In the genomic region with DNA sequence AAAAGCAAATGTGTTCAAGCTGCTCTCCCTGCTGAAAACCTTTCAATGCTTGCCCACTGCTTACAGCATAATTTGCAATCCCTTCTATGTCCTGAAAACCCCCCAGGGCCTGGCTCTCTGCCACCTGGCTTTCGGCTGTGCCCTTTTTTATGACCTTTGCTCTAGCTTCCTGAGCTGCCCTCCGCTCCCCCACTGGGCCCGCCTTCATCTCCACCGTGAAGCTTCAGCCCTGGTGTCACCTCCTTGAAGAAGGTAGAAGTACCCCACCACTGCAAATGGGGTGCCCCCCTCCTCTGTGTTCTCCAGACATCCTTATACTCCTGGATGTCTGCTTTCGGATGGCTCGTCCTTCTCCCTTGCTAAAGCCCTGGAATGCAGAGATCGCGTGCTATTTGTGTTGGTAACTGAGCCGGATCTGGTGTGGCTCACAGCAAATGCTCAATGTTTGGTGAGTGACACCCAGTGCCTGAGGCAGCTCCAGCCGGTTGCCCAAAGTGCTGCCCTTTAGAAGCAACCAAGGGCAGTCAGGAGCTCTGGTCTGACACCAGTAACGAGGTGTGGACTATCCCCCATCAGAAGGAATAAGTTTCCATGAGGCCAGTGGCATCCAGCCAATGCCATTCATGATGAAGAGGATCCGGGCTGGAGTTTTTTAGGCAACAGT, we compare ENCODE assay signal across 13 cellular contexts.
A peak's percentile ranks its signal among the peaks of the same experiment; 100 is the strongest.
DNase-seq lines count a peak whose midpoint lies in the region; TF ChIP-seq lines count a peak whose summit lies in the region.
"Had no signal": no experiment of that assay in that cellular context is flagged by ENCODE, and none has a peak within 500 bp of the region (broad histone marks: within the 10 kb centered on the region; RNA-seq: fewer than 3 reads in every experiment).

No MANE protein-coding gene starts in this region.

- H3K36me3 ChIP-seq in osteoblast (ENCODE audit: insufficient read depth, low read length) (no peaks in the 10 kb centered on the region), WERI-Rb-1 (peaks cover 10% of the 10 kb centered on the region)

- H3K79me2 ChIP-seq in osteoblast (ENCODE audit: insufficient read depth, low read length) = no peaks in the 10 kb centered on the region

- no peak for TF ChIP-seq POLR2A in erythroblast (IDR thresholded peaks at IDR 0.05; ENCODE audit: low read length)

- H3K4me1 ChIP-seq in osteoblast (ENCODE audit: insufficient read depth, low read length) = peaks cover 5% of the 10 kb centered on the region

- H3K9me3 ChIP-seq in osteoblast (ENCODE audit: low read depth, low read length) (no peaks in the 10 kb centered on the region), WERI-Rb-1 (ENCODE audit: severe bottlenecking) (no peaks in the 10 kb centered on the region)

- H3K4me3 ChIP-seq in osteoblast (ENCODE audit: insufficient read depth, low read length) (no peak overlapping the region), WERI-Rb-1 (ENCODE audit: low read depth, low read length) (no peak overlapping the region)
- H3K4me3 ChIP-seq: dorsolateral prefrontal cortex had no signal

- peak overlapping the region; percentile 1 for H2AFZ ChIP-seq in osteoblast (ENCODE audit: low read length)

- DNase-seq in DMS153 (lab: John Stamatoyannopoulos, UW) (peak; percentile 55), NCI-H146 treated with DMSO at 0.1 percent for 48 hours (lab: John Stamatoyannopoulos, UW; ENCODE audit: unreplicated experiment) (peak; percentile 15), dermis blood vessel endothelial cell (peak; percentile 18), osteoblast (ENCODE audit: insufficient read length, low spot score, missing footprints) (no peak), WERI-Rb-1 (no peak), erythroblast (lab: John Stamatoyannopoulos, UW) (no peak), NCI-H2107 (lab: John Stamatoyannopoulos, UW) (no peak), iPS-NIHi11 (ENCODE audit: low spot score) (no peak)
- DNase-seq: activated T-cell treated with anti-CD3 and anti-CD28 coated beads, Interleukin-2, amount 50 U/mL, for 4 hours; dorsolateral prefrontal cortex; MV-4-11; stimulated activated naive B cell treated with anti-CD40 and anti-IgM and Interleukin-4, amounts not matched to agents 10 μg/mL and 1 μg/mL and 100 μg/mL, for 72 hours; T-helper 1 cell had no signal

- H4K20me1 ChIP-seq in osteoblast (ENCODE audit: insufficient read depth, low read length) = no peaks in the 10 kb centered on the region

- no peak overlapping the region for H3K4me2 ChIP-seq in osteoblast (ENCODE audit: insufficient read depth, low read length)

- no peak overlapping the region for H3K27ac ChIP-seq in osteoblast (ENCODE audit: low read depth, low read length)
- no peak overlapping the region for H3K27ac ChIP-seq in WERI-Rb-1
- H3K27ac ChIP-seq: dorsolateral prefrontal cortex had no signal

- H3K27me3 ChIP-seq in osteoblast (ENCODE audit: insufficient read depth, low read length) (no peaks in the 10 kb centered on the region), WERI-Rb-1 (ENCODE audit: insufficient read depth, low read depth, severe bottlenecking) (no peaks in the 10 kb centered on the region)
- H3K27me3 ChIP-seq: dorsolateral prefrontal cortex had no signal

- TF ChIP-seq CTCF in osteoblast (IDR thresholded peaks at IDR 0.05; ENCODE audit: extremely low read depth, low read depth, low read length) (no peak), WERI-Rb-1 (IDR thresholded peaks at IDR 0.05; ENCODE audit: low read depth, low read length) (no peak)

Comparison
In these comparisons a context has a peak if more than half of its experiments do, and no peak if none do; other contexts are left out.
1. DNase-seq: peak in DMS153 (single experiment), NCI-H146 treated with DMSO at 0.1 percent for 48 hours (single experiment) and dermis blood vessel endothelial cell (single experiment); none in osteoblast (single experiment), WERI-Rb-1 (single experiment), erythroblast (0 of 2), NCI-H2107 (single experiment) and iPS-NIHi11 (single experiment).